In genomic region chr2:39615675-39616074, GRCh38 we compare ENCODE assay signal across 20 cellular contexts. TPM values are rescaled to one million over a fixed set of nuclear protein-coding genes. Genes with fewer than 3 reads are reported as not detected.
DNase-seq lines count a peak whose midpoint lies in the region; FAIRE-seq and TF ChIP-seq lines count a peak whose summit lies in the region.
"Had no signal": no experiment of that assay in that cellular context is flagged by ENCODE, and none has a peak within 500 bp of the region (broad histone marks: within the 10 kb centered on the region; RNA-seq: fewer than 3 reads in every experiment).

No MANE protein-coding gene starts in this region.

- H3K4me1 Mint-ChIP-seq in activated T-helper 1 cell treated with anti-CD3 and anti-CD28 coated beads, Interleukin-12 subunit alpha, Interleukin-12 subunit beta, Interleukin-2, Interleukin-4 antibody, amounts not matched to agents 30 ng/mL and 10 ng/mL and 1 ng/mL, durations not matched to agents 14 hours and 24 hours and 36 hours (ENCODE audit: low read depth) = no peaks in the 10 kb centered on the region

- H2BK5ac ChIP-seq in H1 (ENCODE audit: low read depth, low read length) (no peak overlapping the region), mesendoderm (ENCODE audit: low read length) (no peak overlapping the region)

- no peak overlapping the region for H3K4ac ChIP-seq in H1 (replicated peaks; ENCODE audit: insufficient read length, low read depth, low read length)
- no peak overlapping the region for H3K4ac ChIP-seq in mesendoderm (ENCODE audit: low read depth, low read length)

- H2BK15ac ChIP-seq in H1 (ENCODE audit: low read length) (no peak overlapping the region), mesendoderm (replicated peaks; ENCODE audit: low read depth) (no peak overlapping the region)

- H3K4me1 ChIP-seq in HEK293 (ENCODE audit: control insufficient read depth, insufficient read depth, low read length) = peaks cover 3% of the 10 kb centered on the region; the same call in 1 of the 2 replicates
- peaks cover 0 to 10% (median 3%) of the 10 kb centered on the region in 4 experiments; a peak in 2 of 7 replicates for H3K4me1 ChIP-seq in H1 (replicated peaks in 1 of 4; ENCODE audit: control insufficient read depth in 3 of 4, insufficient read depth in 4 of 4, low read length in 3 of 4)
- peaks cover 2% of the 10 kb centered on the region for H3K4me1 ChIP-seq in mesendoderm (ENCODE audit: control insufficient read depth, low read depth, low read length)
- H3K4me1 ChIP-seq: A549, Caco-2 had no signal

- WGBS in H1 (ENCODE audit: extremely low coverage in 1 of 2, insufficient coverage in 1 of 2, insufficient read length in 1 of 2, insufficient replicate concordance in 2 of 2, low coverage in 1 of 2, low lambda C conversion rate in 2 of 2, missing lambda C conversion rate in 1 of 2), 2 experiments = 60% methylated on average over 1 of the region's 1 CpG; no CpG with 5 or more reads in 1 of the 2 experiments
- no CpG with 5 or more reads among the region's 1 CpG for WGBS in mesendoderm (ENCODE audit: extremely low coverage, insufficient coverage, low lambda C conversion rate)

- H3K23ac ChIP-seq in H1 (ENCODE audit: insufficient read length) = no peak overlapping the region
- no peak overlapping the region for H3K23ac ChIP-seq in mesendoderm (ENCODE audit: low read length)

- no peak overlapping the region for H2BK12ac ChIP-seq in H1 (ENCODE audit: low read depth, low read length)

- peaks cover 0 to 1% (median 0%) of the 10 kb centered on the region in 4 experiments; a peak in 1 of 7 replicates for H3K27me3 ChIP-seq in H1 (replicated peaks in 1 of 4; ENCODE audit: control insufficient read depth in 3 of 4, extremely low read depth in 1 of 4, insufficient read depth in 3 of 4, low read length in 3 of 4)
- H3K27me3 ChIP-seq in mesendoderm (ENCODE audit: insufficient read depth, low read length, poor library complexity) = no peaks in the 10 kb centered on the region
- no peaks in the 10 kb centered on the region for H3K27me3 ChIP-seq in MG63

- no peaks in the 10 kb centered on the region for H4K20me1 ChIP-seq in H1 (replicated peaks in 1 of 2; ENCODE audit: control insufficient read depth in 1 of 2, insufficient read depth in 2 of 2, low read length in 2 of 2)

- H3K56ac ChIP-seq in H1 (replicated peaks; ENCODE audit: insufficient read length, low read depth, low read length) = no peak overlapping the region
- H3K56ac ChIP-seq in mesendoderm (ENCODE audit: low read length) = no peak overlapping the region

- intact Hi-C loops in activated T-helper 1 cell treated with anti-CD3 and anti-CD28 coated beads, Interleukin-12 subunit alpha, Interleukin-12 subunit beta, Interleukin-2, Interleukin-4 antibody, amounts not matched to agents 30 ng/mL and 10 ng/mL and 1 ng/mL, durations not matched to agents 14 hours and 24 hours and 36 hours (cut with micrococcal nuclease) = no loop called here

- H3K79me2 ChIP-seq in H1 (ENCODE audit: control insufficient read depth in 1 of 2, insufficient read depth in 2 of 2, low read length in 2 of 2) = no peaks in the 10 kb centered on the region
- H3K79me2 ChIP-seq in mesendoderm (ENCODE audit: control insufficient read depth, insufficient read depth, low read length) = no peaks in the 10 kb centered on the region

- H3K23me2 ChIP-seq in H1 (ENCODE audit: low read depth, low read length) = no peaks in the 10 kb centered on the region

- TF ChIP-seq POLR2A in H1 (IDR thresholded peaks at IDR 0.05; ENCODE audit: control extremely low read depth in 1 of 2, low read depth in 2 of 2, low read length in 2 of 2) = no peak

- no peaks in the 10 kb centered on the region for H3K9me3 ChIP-seq in HEK293 (ENCODE audit: control insufficient read depth, insufficient read depth, low read depth, low read length)
- no peaks in the 10 kb centered on the region for H3K9me3 ChIP-seq in H1 (ENCODE audit: insufficient read depth in 2 of 2, low read depth in 1 of 2, low read length in 1 of 2)
- H3K9me3 ChIP-seq in MG63 = 0 out of 2 replicates have a peak, but pooled peaks cover 3% of the 10 kb centered on the region
- H3K9me3 ChIP-seq: Caco-2 had no signal

- H2BK120ac ChIP-seq in H1 (replicated peaks; ENCODE audit: low read depth, low read length) = no peak overlapping the region
- H2BK120ac ChIP-seq in mesendoderm (ENCODE audit: low read depth, low read length) = no peak overlapping the region

- H2AFZ ChIP-seq in H1 (ENCODE audit: low read length) = peak overlapping the region; percentile 33; the same call in 1 of the 2 replicates

- no peak overlapping the region for H4K91ac ChIP-seq in H1 (replicated peaks; ENCODE audit: insufficient read length, low read length)

- TF ChIP-seq EP300 in H1 (IDR thresholded peaks at IDR 0.05; ENCODE audit: borderline replicate concordance in 1 of 2, low read depth in 2 of 2, low read length in 2 of 2) = no peak

- H3K79me1 ChIP-seq in H1 (ENCODE audit: low read depth, low read length) (no peaks in the 10 kb centered on the region), mesendoderm (ENCODE audit: low read length) (no peaks in the 10 kb centered on the region)

- H2AK5ac ChIP-seq in H1 (ENCODE audit: low read depth, low read length) (no peak overlapping the region), mesendoderm (ENCODE audit: low read length) (no peak overlapping the region)

- H4K8ac ChIP-seq in H1 (ENCODE audit: extremely low read depth, insufficient read depth, low read length) (no peak overlapping the region), mesendoderm (ENCODE audit: low read depth, low read length) (no peak overlapping the region)

- H4K5ac ChIP-seq in H1 (ENCODE audit: insufficient read length, low read depth, low read length) (no peak overlapping the region), mesendoderm (ENCODE audit: low read length) (no peak overlapping the region)

- CTCF ChIA-PET in HEK293 (lab: Yijun Ruan, JAX) (interaction anchor here (0.6 to 1.3 kb wide), 2 partner anchors 22 to 557 kb away, joined by 3 to 6 read pairs; no protein-coding TSS in a partner anchor), H1 (lab: Charles Lee; ENCODE audit: partially characterized antibody) (interaction anchor here (1.4 kb wide), 1 partner anchor 22 kb away, joined by 8 read pairs; no protein-coding TSS in a partner anchor)

- H3K4me3 Mint-ChIP-seq in activated T-helper 1 cell treated with anti-CD3 and anti-CD28 coated beads, Interleukin-12 subunit alpha, Interleukin-12 subunit beta, Interleukin-2, Interleukin-4 antibody, amounts not matched to agents 30 ng/mL and 10 ng/mL and 1 ng/mL, durations not matched to agents 14 hours and 24 hours and 36 hours = no peak overlapping the region
- H3K4me3 Mint-ChIP-seq: CD4-positive, alpha-beta T cell; HFFc6 had no signal

- H3K4me2 ChIP-seq in H1 (ENCODE audit: insufficient read depth in 1 of 2, low read depth in 2 of 2, low read length in 2 of 2) (no peak overlapping the region), mesendoderm (ENCODE audit: low read length) (no peak overlapping the region)
- H3K4me2 ChIP-seq: A549 had no signal

- H3K9me3 Mint-ChIP-seq in activated T-helper 1 cell treated with anti-CD3 and anti-CD28 coated beads, Interleukin-12 subunit alpha, Interleukin-12 subunit beta, Interleukin-2, Interleukin-4 antibody, amounts not matched to agents 30 ng/mL and 10 ng/mL and 1 ng/mL, durations not matched to agents 14 hours and 24 hours and 36 hours = no peaks in the 10 kb centered on the region
- H3K9me3 Mint-ChIP-seq: CD4-positive, alpha-beta T cell; HFFc6 had no signal

- H3K27me3 Mint-ChIP-seq in activated T-helper 1 cell treated with anti-CD3 and anti-CD28 coated beads, Interleukin-12 subunit alpha, Interleukin-12 subunit beta, Interleukin-2, Interleukin-4 antibody, amounts not matched to agents 30 ng/mL and 10 ng/mL and 1 ng/mL, durations not matched to agents 14 hours and 24 hours and 36 hours (ENCODE audit: insufficient read depth) = peaks cover 19% of the 10 kb centered on the region

- H3K14ac ChIP-seq in H1 (ENCODE audit: insufficient read length) = no peak overlapping the region

- peak overlapping the region in 1 of 4 experiments; percentile 34; a peak in 1 of 7 replicates for H3K9ac ChIP-seq in H1 (replicated peaks in 1 of 4; ENCODE audit: extremely low read depth in 1 of 4, low read depth in 3 of 4, low read length in 3 of 4)
- no peak overlapping the region for H3K9ac ChIP-seq in mesendoderm (ENCODE audit: low read length)

- peak; percentile 37 for DNase-seq in G401 (ENCODE audit: low spot score)
- DNase-seq in H1 (ENCODE audit: low read depth in 1 of 2, low spot score in 2 of 2) = no peak
- DNase-seq in mesendoderm = peak; percentile 76
- no peak for DNase-seq in NCI-H69 (lab: John Stamatoyannopoulos, UW)
- DNase-seq in activated T-helper 1 cell treated with anti-CD3 and anti-CD28 coated beads, Interleukin-12 subunit alpha, Interleukin-12 subunit beta, Interleukin-2, Interleukin-4 antibody, amounts not matched to agents 30 ng/mL and 10 ng/mL and 1 ng/mL, durations not matched to agents 14 hours and 24 hours and 36 hours (ENCODE audit: low spot score) = no peak
- DNase-seq in MG63 = no peak
- DNase-seq: AML-193; Caco-2; CD4-positive, alpha-beta T cell; GF-D8; HCEC 1CT; HFFc6; IMR-90 had no signal

- H3K36me3 Mint-ChIP-seq in activated T-helper 1 cell treated with anti-CD3 and anti-CD28 coated beads, Interleukin-12 subunit alpha, Interleukin-12 subunit beta, Interleukin-2, Interleukin-4 antibody, amounts not matched to agents 30 ng/mL and 10 ng/mL and 1 ng/mL, durations not matched to agents 14 hours and 24 hours and 36 hours (ENCODE audit: low read depth) = no peaks in the 10 kb centered on the region

- no peaks in the 10 kb centered on the region for H3K36me3 ChIP-seq in HEK293 (ENCODE audit: control insufficient read depth in 2 of 2, insufficient read depth in 1 of 2, low read length in 2 of 2)
- H3K36me3 ChIP-seq in H1 (ENCODE audit: control insufficient read depth in 2 of 4, insufficient read depth in 4 of 4, low read length in 3 of 4) = no peaks in the 10 kb centered on the region
- H3K36me3 ChIP-seq in mesendoderm (ENCODE audit: control insufficient read depth, insufficient read depth, low read length) = no peaks in the 10 kb centered on the region
- no peaks in the 10 kb centered on the region for H3K36me3 ChIP-seq in MG63

- H3K27ac Mint-ChIP-seq in activated T-helper 1 cell treated with anti-CD3 and anti-CD28 coated beads, Interleukin-12 subunit alpha, Interleukin-12 subunit beta, Interleukin-2, Interleukin-4 antibody, amounts not matched to agents 30 ng/mL and 10 ng/mL and 1 ng/mL, durations not matched to agents 14 hours and 24 hours and 36 hours = no peak overlapping the region
- H3K27ac Mint-ChIP-seq: CD4-positive, alpha-beta T cell; HFFc6 had no signal

- TF ChIP-seq RAD21 in H1 (IDR thresholded peaks at IDR 0.05 in 1 of 2, conservative IDR thresholded peaks at IDR 0.05 in 1 of 2; ENCODE audit: low read depth in 2 of 2, low read length in 2 of 2) = no peak

- POLR2A ChIA-PET in HEK293 (lab: Yijun Ruan, JAX) = no interaction called here
- POLR2A ChIA-PET in H1 (lab: Charles Lee; ENCODE audit: partially characterized antibody) = no interaction called here

- no peak overlapping the region for H3K27ac ChIP-seq in HEK293 (ENCODE audit: extremely low read depth, low read depth, low read length)
- H3K27ac ChIP-seq in H1 (ENCODE audit: low read depth, low read length) = no peak overlapping the region
- no peak overlapping the region for H3K27ac ChIP-seq in mesendoderm (ENCODE audit: low read depth, low read length)
- H3K27ac ChIP-seq: 22Rv1, A549, C4-2B had no signal

- H3K18ac ChIP-seq in H1 (ENCODE audit: extremely low read depth, low read length) (no peak overlapping the region), mesendoderm (ENCODE audit: low read length) (no peak overlapping the region)

- no peak for FAIRE-seq in H1 (lab: Jason Lieb, UNC)
- FAIRE-seq: A549, D721Med, HTR-8/SVneo had no signal

- H2BK20ac ChIP-seq in H1 (ENCODE audit: low read length) = no peak overlapping the region

- in situ Hi-C loops in G401 (cut with HindIII; ENCODE audit: low sequenced_read_pairs) = no loop called here

- H3K4me3 ChIP-seq in HEK293 (ENCODE audit: low read depth, low read length) = no peak overlapping the region
- no peak overlapping the region for H3K4me3 ChIP-seq in H1 (ENCODE audit: extremely low read depth in 1 of 4, insufficient read depth in 2 of 4, low read depth in 3 of 4, low read length in 4 of 4)
- H3K4me3 ChIP-seq in mesendoderm (ENCODE audit: low read length) = no peak overlapping the region
- H3K4me3 ChIP-seq in MG63 = no peak overlapping the region
- H3K4me3 ChIP-seq: A549 had no signal

- TF ChIP-seq CTCF in HEK293 (tag by site-specific recombination; IDR thresholded peaks at IDR 0.05) = no peak
- TF ChIP-seq CTCF in H1 (IDR thresholded peaks at IDR 0.05; ENCODE audit: control extremely low read depth in 1 of 3, insufficient read depth in 1 of 3, low read depth in 1 of 3, low read length in 3 of 3) = no peak

RNA-seq across cellular contexts. Expression of gene TMEM178A, which starts 50.0 kb away (rescaled TPM):
- 98.4 and 118 TPM in 2 replicates for total RNA-seq in G401 (2014; rRNA removed; shearing (Covaris generic))
- 14.0 and 14.9 TPM in 2 replicates for total RNA-seq in H1 (2021; fragmentation: NEBNext Ultra II Directional; extraction: Animal tissue kit (Norgen Biotek cat#: 25700))
- polyA plus RNA-seq in H1 (2011; rRNA removed) = 7.9 and 11.2 TPM in 2 replicates
- 7.3 TPM for polyA plus RNA-seq in H1 (2011; cell fraction: cytosol; rRNA removed)
- polyA plus RNA-seq in H1 (2011; cell fraction: nucleus; rRNA removed) = 18.8 TPM
- polyA plus RNA-seq in H1 (2012, experiment 1 of 2) = 8.3 to 9.3 TPM (median 8.6 TPM) in 4 replicates
- 5.4 TPM for polyA plus RNA-seq in H1 (2012, experiment 2 of 2)
- polyA plus RNA-seq in H1 (2013, experiment 1 of 2) = 15.4 TPM
- polyA plus RNA-seq in H1 (2013, experiment 2 of 2) = 16.8 TPM
- 9.1 and 9.8 TPM in 2 replicates for polyA minus RNA-seq in H1 (2011; rRNA and poly(A)+ RNA removed)
- 4.0 TPM for polyA minus RNA-seq in H1 (2011; cell fraction: cytosol; rRNA and poly(A)+ RNA removed)
- 6.7 TPM for polyA minus RNA-seq in H1 (2011; cell fraction: nucleus; rRNA and poly(A)+ RNA removed)
- 5.1 TPM for polyA plus RNA-seq in mesendoderm (2013, experiment 1 of 2)
- 4.7 TPM for polyA plus RNA-seq in mesendoderm (2013, experiment 2 of 2)
- not detected in 2 replicates for total RNA-seq in activated T-helper 1 cell treated with anti-CD3 and anti-CD28 coated beads, Interleukin-12 subunit alpha, Interleukin-12 subunit beta, Interleukin-2, Interleukin-4 antibody, amounts not matched to agents 30 ng/mL and 10 ng/mL and 1 ng/mL, durations not matched to agents 14 hours and 24 hours and 36 hours
- total RNA-seq in MG63 (2014; rRNA removed; shearing (Covaris generic); ENCODE audit: low replicate concordance) = not detected in 2 replicates
- total RNA-seq: H4 had no signal

Comparison
In these comparisons a context has a peak if more than half of its experiments do, and no peak if none do; other contexts are left out.
1. DNase-seq: peak in G401 (single experiment) and mesendoderm (single experiment); none in H1 (0 of 2), NCI-H69 (single experiment), activated T-helper 1 cell treated with anti-CD3 and anti-CD28 coated beads, Interleukin-12 subunit alpha, Interleukin-12 subunit beta, Interleukin-2, Interleukin-4 antibody, amounts not matched to agents 30 ng/mL and 10 ng/mL and 1 ng/mL, durations not matched to agents 14 hours and 24 hours and 36 hours (single experiment) and MG63 (single experiment).
2. RNA of gene TMEM178A, which starts 50.0 kb away (total RNA-seq): 98.4 to 118 TPM in G401 and 14.0 to 14.9 TPM in H1; not detected in MG63 and not detected in activated T-helper 1 cell treated with anti-CD3 and anti-CD28 coated beads, Interleukin-12 subunit alpha, Interleukin-12 subunit beta, Interleukin-2, Interleukin-4 antibody, amounts not matched to agents 30 ng/mL and 10 ng/mL and 1 ng/mL, durations not matched to agents 14 hours and 24 hours and 36 hours; every median in the first group is over 10 times any median in the second.